ENCODE assay signal across 8 cellular contexts in the genomic region with DNA sequence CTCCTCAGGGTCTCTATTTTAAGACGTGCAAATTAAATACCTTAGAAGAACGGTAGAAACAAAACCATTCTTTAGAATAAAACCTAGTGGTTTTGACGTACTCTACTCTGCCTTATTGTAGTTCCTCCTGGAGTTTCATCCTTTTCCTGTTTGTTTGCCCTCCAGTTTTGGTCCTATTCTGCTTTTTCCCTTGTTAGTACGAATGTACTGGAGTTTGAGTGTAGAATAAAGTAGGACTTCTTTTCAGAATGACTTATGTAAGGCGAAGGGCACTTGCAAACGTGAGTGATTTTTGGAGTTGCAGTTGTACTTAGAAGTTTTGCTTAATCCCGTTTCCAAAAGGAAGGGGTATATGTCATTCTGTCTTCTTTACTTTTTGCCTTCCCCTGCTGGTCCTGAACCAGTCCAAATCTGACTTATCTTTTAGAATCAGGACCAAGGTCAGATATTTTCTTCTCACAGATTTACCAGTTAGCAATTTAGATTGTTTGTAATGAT. TPM values are rescaled to one million over a fixed set of nuclear protein-coding genes. Genes with fewer than 3 reads are reported as not detected.
DNase-seq lines count a peak whose midpoint lies in the region; ATAC-seq and TF ChIP-seq lines count a peak whose summit lies in the region.

No MANE protein-coding gene starts in this region.

- H3K27ac ChIP-seq in SK-N-SH (ENCODE audit: low read depth in 2 of 2, low read length in 1 of 2) (peak overlapping the region in 1 of 2 experiments; percentile 90; a peak in 2 of 4 replicates), substantia nigra (ENCODE audit: low read depth, low read length, poor library complexity, severe bottlenecking) (peak overlapping the region; percentile 88)

- H3K9me2 ChIP-seq in SK-N-SH: no peaks in the 10 kb centered on the region

- no peak overlapping the region for H2AFZ ChIP-seq in SK-N-SH (ENCODE audit: low read depth)

- TF ChIP-seq EP300 in SK-N-SH (IDR thresholded peaks at IDR 0.05; ENCODE audit: borderline replicate concordance in 1 of 2, low read depth in 1 of 2, low read length in 1 of 2): no peak

- H3F3A ChIP-seq in SK-N-SH (replicated peaks; ENCODE audit: insufficient read depth): peaks cover 7% of the 10 kb centered on the region

- peak overlapping the region; percentile 78 for H3K4me2 ChIP-seq in SK-N-SH

- peak overlapping the region; percentile 95 for H3K9ac ChIP-seq in SK-N-SH

- H3K9me3 ChIP-seq in SK-N-SH: no peaks in the 10 kb centered on the region

- peak overlapping the region; percentile 82 to 95 for H3K4me3 ChIP-seq in SK-N-SH (ENCODE audit: low read depth in 2 of 2, low read length in 1 of 2)

- peaks cover 7 to 9% of the 10 kb centered on the region in 2 donors for H3K36me3 Mint-ChIP-seq in activated naive CD4-positive, alpha-beta T cell treated with anti-CD3 and anti-CD28 coated beads, Interleukin-2, amount 50 U/mL, for 72 hours

- no peaks in the 10 kb centered on the region for H3K27me3 ChIP-seq in SK-N-SH (ENCODE audit: insufficient read depth)

- H3K79me2 ChIP-seq in SK-N-SH (ENCODE audit: insufficient read depth): peaks cover 61% of the 10 kb centered on the region

- ATAC-seq in SK-N-SH treated with all-trans-retinoic acid at 6 μM for 48 hours (no peak), left lobe of liver (no peak)
- no peak for ATAC-seq in activated naive CD4-positive, alpha-beta T cell treated with anti-CD3 and anti-CD28 coated beads, Interleukin-2, amount 50 U/mL, for 72 hours

- H3K27ac Mint-ChIP-seq in activated naive CD4-positive, alpha-beta T cell treated with anti-CD3 and anti-CD28 coated beads, Interleukin-2, amount 50 U/mL, for 72 hours: peak overlapping the region; percentile 83 to 93

- H3K4me1 ChIP-seq in SK-N-SH (ENCODE audit: control insufficient read depth in 1 of 2, insufficient read depth in 2 of 2, low read depth in 1 of 2, low read length in 1 of 2): peaks cover 13 to 19% of the 10 kb centered on the region in 2 experiments; a peak in 3 of 4 replicates

- POLR2A ChIA-PET in SK-N-SH (lab: Yijun Ruan, JAX): no interaction called here

- 36% methylated on average over 7 of the region's 7 CpGs for WGBS in SK-N-SH (ENCODE audit: low lambda C conversion rate)

- CTCF ChIA-PET in SK-N-SH (lab: Yijun Ruan, JAX): interaction anchor here (0.6 to 4.7 kb wide), 45 partner anchors 10 to 255 kb away, joined by 3 to 184 read pairs (median 5); a partner anchor contains a TSS

- DNase-seq in SK-N-SH: no peak
- DNase-seq in activated naive CD4-positive, alpha-beta T cell treated with anti-CD3 and anti-CD28 coated beads, Interleukin-2, amount 50 U/mL, for 72 hours (ENCODE audit: low spot score in 2 of 2): no peak
- DNase-seq in iris pigment epithelial cell (ENCODE audit: low read depth): peak; percentile 22
- DNase-seq in substantia nigra (lab: John Stamatoyannopoulos, UW): no peak
- DNase-seq in left lobe of liver (ENCODE audit: low spot score): no peak
- no peak for DNase-seq in NCI-H2029 (lab: John Stamatoyannopoulos, UW)
- no peak for DNase-seq in NCI-H510A treated with DMSO at 0.1 percent for 48 hours (lab: John Stamatoyannopoulos, UW)

- no peaks in the 10 kb centered on the region for H3K36me3 ChIP-seq in SK-N-SH (replicated peaks in 1 of 2; ENCODE audit: control insufficient read depth in 1 of 2, insufficient read depth in 2 of 2, low read length in 1 of 2)

- TF ChIP-seq CTCF in SK-N-SH (IDR thresholded peaks at IDR 0.05): no peak

- no peaks in the 10 kb centered on the region for H3K9me3 Mint-ChIP-seq in activated naive CD4-positive, alpha-beta T cell treated with anti-CD3 and anti-CD28 coated beads, Interleukin-2, amount 50 U/mL, for 72 hours

- TF ChIP-seq RAD21 in SK-N-SH (IDR thresholded peaks at IDR 0.05; ENCODE audit: low read length): no peak

- H4K20me1 ChIP-seq in SK-N-SH (ENCODE audit: insufficient read depth): peaks cover 31% of the 10 kb centered on the region; the same call in 1 of the 2 replicates

TF ChIP-seq in SK-N-SH, 30 proteins besides CTCF, POLR2A, EP300 and RAD21 (continues in another document):
- TF ChIP-seq YY1 (IDR thresholded peaks at IDR 0.05; ENCODE audit: low read depth) (no peak), NRF1 (IDR thresholded peaks at IDR 0.05; ENCODE audit: low read depth, low read length) (no peak), RXRA (IDR thresholded peaks at IDR 0.05; ENCODE audit: borderline replicate concordance, low read depth) (no peak), TEAD4 (IDR thresholded peaks at IDR 0.05; ENCODE audit: borderline replicate concordance, insufficient read depth) (no peak), RFX5 (IDR thresholded peaks at IDR 0.05; ENCODE audit: low read length) (no peak), FOXM1 (IDR thresholded peaks at IDR 0.05; ENCODE audit: low read depth) (no peak), EZH2phosphoT487 (IDR thresholded peaks at IDR 0.05; ENCODE audit: borderline replicate concordance, low read depth) (no peak), SMC3 (IDR thresholded peaks at IDR 0.05; ENCODE audit: low read depth, low read length) (no peak), POLR2AphosphoS5 (IDR thresholded peaks at IDR 0.05; ENCODE audit: low read depth, low read length) (no peak)
- TF ChIP-seq, protein P1, sequence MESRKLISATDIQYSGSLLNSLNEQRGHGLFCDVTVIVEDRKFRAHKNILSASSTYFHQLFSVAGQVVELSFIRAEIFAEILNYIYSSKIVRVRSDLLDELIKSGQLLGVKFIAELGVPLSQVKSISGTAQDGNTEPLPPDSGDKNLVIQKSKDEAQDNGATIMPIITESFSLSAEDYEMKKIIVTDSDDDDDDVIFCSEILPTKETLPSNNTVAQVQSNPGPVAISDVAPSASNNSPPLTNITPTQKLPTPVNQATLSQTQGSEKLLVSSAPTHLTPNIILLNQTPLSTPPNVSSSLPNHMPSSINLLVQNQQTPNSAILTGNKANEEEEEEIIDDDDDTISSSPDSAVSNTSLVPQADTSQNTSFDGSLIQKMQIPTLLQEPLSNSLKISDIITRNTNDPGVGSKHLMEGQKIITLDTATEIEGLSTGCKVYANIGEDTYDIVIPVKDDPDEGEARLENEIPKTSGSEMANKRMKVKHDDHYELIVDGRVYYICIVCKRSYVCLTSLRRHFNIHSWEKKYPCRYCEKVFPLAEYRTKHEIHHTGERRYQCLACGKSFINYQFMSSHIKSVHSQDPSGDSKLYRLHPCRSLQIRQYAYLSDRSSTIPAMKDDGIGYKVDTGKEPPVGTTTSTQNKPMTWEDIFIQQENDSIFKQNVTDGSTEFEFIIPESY (IDR thresholded peaks at IDR 0.05; ENCODE audit: borderline replicate concordance, low read depth): no peak
- TF ChIP-seq, protein P2, sequence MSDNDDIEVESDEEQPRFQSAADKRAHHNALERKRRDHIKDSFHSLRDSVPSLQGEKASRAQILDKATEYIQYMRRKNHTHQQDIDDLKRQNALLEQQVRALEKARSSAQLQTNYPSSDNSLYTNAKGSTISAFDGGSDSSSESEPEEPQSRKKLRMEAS (IDR thresholded peaks at IDR 0.05; ENCODE audit: low read depth): no peak

TF ChIP-seq in SK-N-SH treated with all-trans-retinoic acid at 6 μM for 48 hours, 23 proteins besides CTCF, POLR2A, EP300 and RAD21 (continues in another document):
- TF ChIP-seq PPARA (CRISPR knock-in tag; IDR thresholded peaks at IDR 0.05; ENCODE audit: borderline replicate concordance): no peak
- no peak for TF ChIP-seq ZNF8 (CRISPR knock-in tag; IDR thresholded peaks at IDR 0.05)
- TF ChIP-seq, protein P3, sequence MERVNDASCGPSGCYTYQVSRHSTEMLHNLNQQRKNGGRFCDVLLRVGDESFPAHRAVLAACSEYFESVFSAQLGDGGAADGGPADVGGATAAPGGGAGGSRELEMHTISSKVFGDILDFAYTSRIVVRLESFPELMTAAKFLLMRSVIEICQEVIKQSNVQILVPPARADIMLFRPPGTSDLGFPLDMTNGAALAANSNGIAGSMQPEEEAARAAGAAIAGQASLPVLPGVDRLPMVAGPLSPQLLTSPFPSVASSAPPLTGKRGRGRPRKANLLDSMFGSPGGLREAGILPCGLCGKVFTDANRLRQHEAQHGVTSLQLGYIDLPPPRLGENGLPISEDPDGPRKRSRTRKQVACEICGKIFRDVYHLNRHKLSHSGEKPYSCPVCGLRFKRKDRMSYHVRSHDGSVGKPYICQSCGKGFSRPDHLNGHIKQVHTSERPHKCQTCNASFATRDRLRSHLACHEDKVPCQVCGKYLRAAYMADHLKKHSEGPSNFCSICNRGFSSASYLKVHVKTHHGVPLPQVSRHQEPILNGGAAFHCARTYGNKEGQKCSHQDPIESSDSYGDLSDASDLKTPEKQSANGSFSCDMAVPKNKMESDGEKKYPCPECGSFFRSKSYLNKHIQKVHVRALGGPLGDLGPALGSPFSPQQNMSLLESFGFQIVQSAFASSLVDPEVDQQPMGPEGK (CRISPR knock-in tag; IDR thresholded peaks at IDR 0.05; ENCODE audit: borderline replicate concordance): no peak
- TF ChIP-seq ARNTL (CRISPR knock-in tag; IDR thresholded peaks at IDR 0.05; ENCODE audit: borderline replicate concordance, low read depth): no peak
- no peak for TF ChIP-seq TOX (CRISPR knock-in tag; IDR thresholded peaks at IDR 0.05; ENCODE audit: borderline replicate concordance)
- no peak for TF ChIP-seq ZFP3 (CRISPR knock-in tag; IDR thresholded peaks at IDR 0.05)
- no peak for TF ChIP-seq ZC3H10 (CRISPR knock-in tag; IDR thresholded peaks at IDR 0.05)
- TF ChIP-seq, protein P4, sequence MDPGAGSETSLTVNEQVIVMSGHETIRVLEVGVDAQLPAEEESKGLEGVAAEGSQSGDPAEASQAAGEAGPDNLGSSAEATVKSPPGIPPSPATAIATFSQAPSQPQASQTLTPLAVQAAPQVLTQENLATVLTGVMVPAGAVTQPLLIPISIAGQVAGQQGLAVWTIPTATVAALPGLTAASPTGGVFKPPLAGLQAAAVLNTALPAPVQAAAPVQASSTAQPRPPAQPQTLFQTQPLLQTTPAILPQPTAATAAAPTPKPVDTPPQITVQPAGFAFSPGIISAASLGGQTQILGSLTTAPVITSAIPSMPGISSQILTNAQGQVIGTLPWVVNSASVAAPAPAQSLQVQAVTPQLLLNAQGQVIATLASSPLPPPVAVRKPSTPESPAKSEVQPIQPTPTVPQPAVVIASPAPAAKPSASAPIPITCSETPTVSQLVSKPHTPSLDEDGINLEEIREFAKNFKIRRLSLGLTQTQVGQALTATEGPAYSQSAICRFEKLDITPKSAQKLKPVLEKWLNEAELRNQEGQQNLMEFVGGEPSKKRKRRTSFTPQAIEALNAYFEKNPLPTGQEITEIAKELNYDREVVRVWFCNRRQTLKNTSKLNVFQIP (CRISPR knock-in tag; IDR thresholded peaks at IDR 0.05; ENCODE audit: borderline replicate concordance, low read depth): no peak
- no peak for TF ChIP-seq ZFP30 (CRISPR knock-in tag; IDR thresholded peaks at IDR 0.05)

RNA-seq across cellular contexts. Expression of a gene that starts 1.4 kb away (rescaled TPM):
- 8.9 and 9.7 TPM in 2 replicates for polyA plus RNA-seq in SK-N-SH (2012; rRNA removed)
- polyA plus RNA-seq in SK-N-SH (2012; cell fraction: cytosol; rRNA removed): 6.1 and 6.8 TPM in 2 replicates
- 12.6 and 16.1 TPM in 2 replicates for polyA plus RNA-seq in SK-N-SH (2012; cell fraction: nucleus; rRNA removed)
- 1 to 10 TPM; 2.9 to 6.1 TPM for total RNA-seq in activated naive CD4-positive, alpha-beta T cell treated with anti-CD3 and anti-CD28 coated beads, Interleukin-2, amount 50 U/mL, for 72 hours
- 23.7 TPM for total RNA-seq in left lobe of liver
